Comparison of ENCODE assay signal across 1 cellular context in genomic region chr15:63887630-63888029, GRCh38.
TF ChIP-seq lines count a peak whose summit lies in the region.

No MANE protein-coding gene starts in this region.

TF ChIP-seq in SK-N-SH treated with all-trans-retinoic acid at 6 μM for 48 hours, 23 proteins besides CTCF, POLR2A, EP300 and RAD21 (continued from another document):
- TF ChIP-seq POU6F1 (CRISPR knock-in tag; IDR thresholded peaks at IDR 0.05; ENCODE audit: borderline replicate concordance, low read depth) (no peak), ZFP30 (CRISPR knock-in tag; IDR thresholded peaks at IDR 0.05) (no peak), ISL1 (CRISPR knock-in tag; IDR thresholded peaks at IDR 0.05) (no peak), TCF4 (CRISPR knock-in tag; IDR thresholded peaks at IDR 0.05; ENCODE audit: borderline replicate concordance) (no peak), ESRRG (CRISPR knock-in tag; IDR thresholded peaks at IDR 0.05) (no peak), ZNF8 (CRISPR knock-in tag; IDR thresholded peaks at IDR 0.05) (no peak), BACH2 (CRISPR knock-in tag; IDR thresholded peaks at IDR 0.05; ENCODE audit: borderline replicate concordance) (no peak), ZFP3 (CRISPR knock-in tag; IDR thresholded peaks at IDR 0.05) (no peak), GLIS3 (CRISPR knock-in tag; IDR thresholded peaks at IDR 0.05) (no peak), PPARA (CRISPR knock-in tag; IDR thresholded peaks at IDR 0.05; ENCODE audit: borderline replicate concordance) (no peak), CSRNP3 (CRISPR knock-in tag; IDR thresholded peaks at IDR 0.05) (no peak), CREB5 (CRISPR knock-in tag; IDR thresholded peaks at IDR 0.05; ENCODE audit: low read depth) (no peak), ZC3H10 (CRISPR knock-in tag; IDR thresholded peaks at IDR 0.05) (no peak), ZNF565 (CRISPR knock-in tag; conservative IDR thresholded peaks at IDR 0.05; ENCODE audit: low read depth) (no peak)
